2 cellular contexts compared by ENCODE assay signal in the genomic region with DNA sequence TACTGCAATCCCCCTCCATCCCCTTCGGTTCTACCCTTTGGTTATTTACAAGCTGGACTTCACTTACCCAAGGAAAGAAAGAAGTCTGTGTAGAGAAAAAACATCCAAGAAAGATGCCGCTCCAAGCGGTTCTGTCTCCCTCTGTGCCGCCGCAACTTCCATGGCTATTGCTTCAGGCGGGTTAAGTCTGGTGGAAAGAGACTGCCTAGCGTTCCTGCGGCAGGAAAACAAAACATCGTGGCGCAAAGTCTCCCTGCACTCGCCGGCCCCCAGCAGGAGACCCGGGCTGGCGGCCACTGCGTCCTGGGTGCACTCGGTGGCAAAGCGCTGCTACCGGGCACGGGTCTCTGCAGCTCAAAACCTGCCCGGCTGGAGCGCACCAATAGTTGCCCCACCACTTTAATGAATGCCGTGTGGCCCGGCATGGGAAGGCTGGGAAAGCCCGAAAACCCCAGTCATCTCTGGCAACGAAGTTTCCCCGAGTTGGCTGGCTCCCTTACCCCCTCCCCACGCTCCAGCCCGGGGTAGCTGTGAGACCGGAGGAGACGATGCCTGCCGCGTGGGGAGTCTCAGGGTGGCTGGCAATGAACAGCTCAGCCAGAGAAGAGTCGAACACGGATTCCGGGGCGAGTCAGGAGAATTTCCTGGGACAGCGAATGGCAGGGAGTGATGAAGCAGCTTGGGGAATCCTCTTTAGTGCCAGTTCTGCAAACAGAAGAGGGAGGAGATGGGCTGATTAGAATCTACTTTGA.
TF ChIP-seq lines count a peak whose summit lies in the region.

No MANE protein-coding gene starts in this region.

TF ChIP-seq in IMR-90, 13 proteins besides CTCF, POLR2A, EP300 and RAD21:
- TF ChIP-seq, protein P1, sequence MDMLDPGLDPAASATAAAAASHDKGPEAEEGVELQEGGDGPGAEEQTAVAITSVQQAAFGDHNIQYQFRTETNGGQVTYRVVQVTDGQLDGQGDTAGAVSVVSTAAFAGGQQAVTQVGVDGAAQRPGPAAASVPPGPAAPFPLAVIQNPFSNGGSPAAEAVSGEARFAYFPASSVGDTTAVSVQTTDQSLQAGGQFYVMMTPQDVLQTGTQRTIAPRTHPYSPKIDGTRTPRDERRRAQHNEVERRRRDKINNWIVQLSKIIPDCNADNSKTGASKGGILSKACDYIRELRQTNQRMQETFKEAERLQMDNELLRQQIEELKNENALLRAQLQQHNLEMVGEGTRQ (IDR thresholded peaks at IDR 0.05; ENCODE audit: low read depth, low read length): no peak
- no peak for TF ChIP-seq NFE2L2 (IDR thresholded peaks at IDR 0.05; ENCODE audit: low read depth, low read length)
- TF ChIP-seq SMC3 (IDR thresholded peaks at IDR 0.05; ENCODE audit: low read depth, low read length): no peak
- no peak for TF ChIP-seq CHD1 (IDR thresholded peaks at IDR 0.05; ENCODE audit: low read depth, low read length)
- TF ChIP-seq MAZ (IDR thresholded peaks at IDR 0.05; ENCODE audit: borderline replicate concordance, low read depth, low read length): no peak
- TF ChIP-seq BHLHE40 (IDR thresholded peaks at IDR 0.05; ENCODE audit: low read depth, low read length): no peak
- TF ChIP-seq, protein P2, sequence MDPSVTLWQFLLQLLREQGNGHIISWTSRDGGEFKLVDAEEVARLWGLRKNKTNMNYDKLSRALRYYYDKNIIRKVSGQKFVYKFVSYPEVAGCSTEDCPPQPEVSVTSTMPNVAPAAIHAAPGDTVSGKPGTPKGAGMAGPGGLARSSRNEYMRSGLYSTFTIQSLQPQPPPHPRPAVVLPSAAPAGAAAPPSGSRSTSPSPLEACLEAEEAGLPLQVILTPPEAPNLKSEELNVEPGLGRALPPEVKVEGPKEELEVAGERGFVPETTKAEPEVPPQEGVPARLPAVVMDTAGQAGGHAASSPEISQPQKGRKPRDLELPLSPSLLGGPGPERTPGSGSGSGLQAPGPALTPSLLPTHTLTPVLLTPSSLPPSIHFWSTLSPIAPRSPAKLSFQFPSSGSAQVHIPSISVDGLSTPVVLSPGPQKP (IDR thresholded peaks at IDR 0.05; ENCODE audit: borderline replicate concordance, low read depth, low read length): no peak
- no peak for TF ChIP-seq RFX5 (IDR thresholded peaks at IDR 0.05; ENCODE audit: low read depth, low read length)
- no peak for TF ChIP-seq RCOR1 (IDR thresholded peaks at IDR 0.05; ENCODE audit: insufficient replicate concordance, low read length)
- TF ChIP-seq MAFK (IDR thresholded peaks at IDR 0.05; ENCODE audit: low read depth, low read length): no peak
- TF ChIP-seq MXI1 (IDR thresholded peaks at IDR 0.05; ENCODE audit: borderline replicate concordance, low read depth, low read length): no peak
TF ChIP-seq in IMR-90: peak in this region for 0.

TF ChIP-seq in H1, 55 proteins besides CTCF, POLR2A, EP300 and RAD21:
- TF ChIP-seq PHF8 (conservative IDR thresholded peaks at IDR 0.05; ENCODE audit: low read depth, low read length) (no peak), YY1 (IDR thresholded peaks at IDR 0.05; ENCODE audit: low read depth, low read length) (no peak), SP4 (IDR thresholded peaks at IDR 0.05; ENCODE audit: low read length) (no peak), TCF12 (IDR thresholded peaks at IDR 0.05; ENCODE audit: low read depth, low read length) (no peak), FOSL1 (IDR thresholded peaks at IDR 0.05; ENCODE audit: insufficient read depth, low read depth, low read length) (no peak), SUZ12 (IDR thresholded peaks at IDR 0.05; ENCODE audit: low read length) (peak; percentile 88), CEBPB (IDR thresholded peaks at IDR 0.05; ENCODE audit: low read depth, low read length) (no peak), KDM4A (IDR thresholded peaks at IDR 0.05; ENCODE audit: low read depth, low read length, severe bottlenecking) (peak; percentile 87), RNF2 (IDR thresholded peaks at IDR 0.05; ENCODE audit: borderline replicate concordance, low read depth, low read length, missing control alignments, poor library complexity, severe bottlenecking) (peak; percentile 43), GABPA (IDR thresholded peaks at IDR 0.05; ENCODE audit: borderline replicate concordance, insufficient read depth, low read length) (no peak), TEAD4 (IDR thresholded peaks at IDR 0.05; ENCODE audit: low read depth, low read length) (no peak), ASH2L (IDR thresholded peaks at IDR 0.05; ENCODE audit: low read length) (peak; percentile 69), RFX5 (IDR thresholded peaks at IDR 0.05; ENCODE audit: borderline replicate concordance, low read depth, low read length) (no peak), SAP30 (IDR thresholded peaks at IDR 0.05; ENCODE audit: insufficient read depth, insufficient replicate concordance, low read length) (no peak), SP2 (IDR thresholded peaks at IDR 0.05; ENCODE audit: low read length) (no peak), TAF7 (optimal IDR thresholded peaks at IDR 0.05; ENCODE audit: borderline replicate concordance, low read depth, low read length) (no peak), ZNF274 (IDR thresholded peaks at IDR 0.05; ENCODE audit: borderline replicate concordance, extremely low read depth, low read length) (no peak), SIN3A (conservative IDR thresholded peaks at IDR 0.05 in 1 of 2, IDR thresholded peaks at IDR 0.05 in 1 of 2; ENCODE audit: low read depth in 1 of 2, low read length in 2 of 2) (no peak), EZH2 (IDR thresholded peaks at IDR 0.05; ENCODE audit: low read depth, low read length, severe bottlenecking) (peak; percentile 89), TBP (IDR thresholded peaks at IDR 0.05; ENCODE audit: low read depth, low read length) (no peak), BCL11A (IDR thresholded peaks at IDR 0.05; ENCODE audit: low read depth in 2 of 2, low read length in 2 of 2) (no peak), RBBP5 (IDR thresholded peaks at IDR 0.05; ENCODE audit: borderline replicate concordance, low read depth, low read length) (0 out of 2 replicates have a peak, but pooled peaks have one; percentile 19), CHD1 (IDR thresholded peaks at IDR 0.05; ENCODE audit: low read depth, low read length) (no peak), KDM5A (IDR thresholded peaks at IDR 0.05; ENCODE audit: low read length) (no peak)
- TF ChIP-seq, protein P3, sequence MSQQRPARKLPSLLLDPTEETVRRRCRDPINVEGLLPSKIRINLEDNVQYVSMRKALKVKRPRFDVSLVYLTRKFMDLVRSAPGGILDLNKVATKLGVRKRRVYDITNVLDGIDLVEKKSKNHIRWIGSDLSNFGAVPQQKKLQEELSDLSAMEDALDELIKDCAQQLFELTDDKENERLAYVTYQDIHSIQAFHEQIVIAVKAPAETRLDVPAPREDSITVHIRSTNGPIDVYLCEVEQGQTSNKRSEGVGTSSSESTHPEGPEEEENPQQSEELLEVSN (IDR thresholded peaks at IDR 0.05): no peak
